Comparison of ENCODE assay signal across 8 cellular contexts in genomic region chr1:44418022-44418673, GRCh38. TPM values are rescaled to one million over a fixed set of nuclear protein-coding genes. Genes with fewer than 3 reads are reported as not detected.
A peak's percentile ranks its signal among the peaks of the same experiment; 100 is the strongest.
DNase-seq lines count a peak whose midpoint lies in the region; ATAC-seq, FAIRE-seq and TF ChIP-seq lines count a peak whose summit lies in the region.

No MANE protein-coding gene starts in this region.

- H2AK5ac ChIP-seq in neuronal stem cell (ENCODE audit: low read depth, low read length): no peak overlapping the region

- no peaks in the 10 kb centered on the region for H3K36me3 Mint-ChIP-seq in activated CD4-positive, alpha-beta T cell treated with anti-CD3 and anti-CD28 coated beads, Interleukin-2, amount 10 ng/mL, durations not matched to agents 24 days and 14 days (ENCODE audit: low read depth)

- H4K91ac ChIP-seq in neuronal stem cell (ENCODE audit: low read depth, low read length, poor library complexity): peak overlapping the region; percentile 35

- H2BK12ac ChIP-seq in neuronal stem cell (ENCODE audit: low read length): no peak overlapping the region

- no peaks in the 10 kb centered on the region for H3K4me1 Mint-ChIP-seq in activated CD4-positive, alpha-beta T cell treated with anti-CD3 and anti-CD28 coated beads, Interleukin-2, amount 10 ng/mL, durations not matched to agents 24 days and 14 days

- peaks cover 11 to 30% (median 25%) of the 10 kb centered on the region in 10 experiments for H3K4me1 ChIP-seq in BLaER1 treated with 17β-estradiol and CSF1 and Interleukin-3, amounts not matched to agents 10 nM and 100 nM
- H3K4me1 ChIP-seq in endothelial cell of umbilical vein (ENCODE audit: control insufficient read depth, extremely low read depth, insufficient read depth, low read length) (peaks cover 20% of the 10 kb centered on the region), neuronal stem cell (ENCODE audit: control insufficient read depth in 2 of 2, insufficient read depth in 1 of 2, low read depth in 1 of 2, low read length in 2 of 2) (peaks cover 17 to 56% of the 10 kb centered on the region in 2 donors)

- H2BK15ac ChIP-seq in neuronal stem cell (ENCODE audit: low read length): no peak overlapping the region

- H3K9me3 ChIP-seq in BLaER1 treated with 17β-estradiol and CSF1 and Interleukin-3, amounts not matched to agents 10 nM and 100 nM (replicated peaks in 1 of 11): no peaks in the 10 kb centered on the region
- no peaks in the 10 kb centered on the region for H3K9me3 ChIP-seq in endothelial cell of umbilical vein (replicated peaks; ENCODE audit: control insufficient read depth, insufficient read depth, low read length)
- H3K9me3 ChIP-seq in neuronal stem cell (replicated peaks in 1 of 2; ENCODE audit: control insufficient read depth in 2 of 2, insufficient read depth in 1 of 2, low read depth in 1 of 2, low read length in 2 of 2): no peaks in the 10 kb centered on the region

- no peak for TF ChIP-seq CTCF in endothelial cell of umbilical vein (IDR thresholded peaks at IDR 0.05; ENCODE audit: extremely low read depth in 1 of 2, insufficient read depth in 1 of 2, low read depth in 1 of 2, low read length in 2 of 2)

- no peaks in the 10 kb centered on the region for H3K79me1 ChIP-seq in neuronal stem cell (ENCODE audit: low read depth, low read length)

- peaks cover 0 to 40% (median 32%) of the 10 kb centered on the region in 11 experiments; a peak in 16 of 22 replicates for H4K20me1 ChIP-seq in BLaER1 treated with 17β-estradiol and CSF1 and Interleukin-3, amounts not matched to agents 10 nM and 100 nM
- H4K20me1 ChIP-seq in endothelial cell of umbilical vein (replicated peaks; ENCODE audit: control insufficient read depth, extremely low read depth, insufficient read depth, low read length): no peaks in the 10 kb centered on the region

- BruUV-seq in endothelial cell of umbilical vein (replicated peaks; lab: Mats Ljungman, UMichigan): no TSS peak

- H3K27ac Mint-ChIP-seq in activated CD4-positive, alpha-beta T cell treated with anti-CD3 and anti-CD28 coated beads, Interleukin-2, amount 10 ng/mL, durations not matched to agents 24 days and 14 days: no peak overlapping the region

- CTCF ChIA-PET in endothelial cell of umbilical vein (lab: Charles Lee): no interaction called here

- no peaks in the 10 kb centered on the region for H3K79me2 ChIP-seq in endothelial cell of umbilical vein (ENCODE audit: control insufficient read depth, insufficient read depth, low read length)

- DNase-seq in LHCN-M2 (ENCODE audit: low read depth): peak; percentile 7
- DNase-seq in endothelial cell of umbilical vein (ENCODE audit: low read depth, low spot score): peak; percentile 16
- DNase-seq in neuronal stem cell (ENCODE audit: low spot score): no peak
- DNase-seq in effector CD8-positive, alpha-beta T cell (lab: John Stamatoyannopoulos, UW): no peak
- no peak for DNase-seq in activated CD4-positive, alpha-beta T cell treated with anti-CD3 and anti-CD28 coated beads, Interleukin-2, amount 10 ng/mL, durations not matched to agents 24 days and 14 days
- DNase-seq in NCI-H2196 (lab: John Stamatoyannopoulos, UW; ENCODE audit: unreplicated experiment): no peak

- H3K14ac ChIP-seq in neuronal stem cell (ENCODE audit: low read length): peak overlapping the region; percentile 11

- ATAC-seq in HG03469 (IDR thresholded peaks at IDR 0.05; ENCODE audit: unreplicated experiment): no peak

- H3K9ac ChIP-seq in BLaER1 treated with 17β-estradiol and CSF1 and Interleukin-3, amounts not matched to agents 10 nM and 100 nM: no peak overlapping the region
- no peak overlapping the region for H3K9ac ChIP-seq in endothelial cell of umbilical vein (replicated peaks; ENCODE audit: extremely low read depth, insufficient read depth, low read length)
- H3K9ac ChIP-seq in neuronal stem cell (ENCODE audit: low read depth, low read length, poor library complexity): peak overlapping the region; percentile 72

- H3K4me3 ChIP-seq in BLaER1 treated with 17β-estradiol and CSF1 and Interleukin-3, amounts not matched to agents 10 nM and 100 nM: peak overlapping the region in 7 of 10 experiments; percentile 35 to 58 (median 47); a peak in 10 of 20 replicates
- H3K4me3 ChIP-seq in endothelial cell of umbilical vein (replicated peaks in 1 of 3; ENCODE audit: insufficient read depth in 1 of 3, low read depth in 1 of 3, low read length in 3 of 3) (peak overlapping the region in 1 of 3 experiments; percentile 4), neuronal stem cell (ENCODE audit: low read length in 2 of 2) (peak overlapping the region; percentile 35 to 69)

- peaks cover 89 to 99% (median 96%) of the 10 kb centered on the region in 11 experiments for H3K27me3 ChIP-seq in BLaER1 treated with 17β-estradiol and CSF1 and Interleukin-3, amounts not matched to agents 10 nM and 100 nM
- H3K27me3 ChIP-seq in endothelial cell of umbilical vein (ENCODE audit: control insufficient read depth in 2 of 2, insufficient read depth in 2 of 2, low read length in 2 of 2) (peaks cover 53 to 65% of the 10 kb centered on the region in 2 experiments), neuronal stem cell (ENCODE audit: control insufficient read depth in 3 of 3, insufficient read depth in 3 of 3, low read depth in 1 of 3, low read length in 3 of 3) (peaks cover 0 to 24% (median 0%) of the 10 kb centered on the region in 3 experiments)

- FAIRE-seq in endothelial cell of umbilical vein (lab: Jason Lieb, UNC): peak; percentile 12

- POLR2A ChIA-PET in endothelial cell of umbilical vein (lab: Charles Lee): no interaction called here

- no peaks in the 10 kb centered on the region for H3K36me3 ChIP-seq in BLaER1 treated with 17β-estradiol and CSF1 and Interleukin-3, amounts not matched to agents 10 nM and 100 nM
- H3K36me3 ChIP-seq in endothelial cell of umbilical vein (ENCODE audit: control insufficient read depth in 2 of 2, extremely low read depth in 1 of 2, insufficient read depth in 2 of 2, low read length in 2 of 2) (no peaks in the 10 kb centered on the region), neuronal stem cell (replicated peaks in 1 of 2; ENCODE audit: control insufficient read depth in 2 of 2, insufficient read depth in 2 of 2, low read length in 2 of 2) (peaks cover 0 to 73% of the 10 kb centered on the region in 2 donors)

- H3K4me2 ChIP-seq in BLaER1 treated with 17β-estradiol and CSF1 and Interleukin-3, amounts not matched to agents 10 nM and 100 nM: peak overlapping the region; percentile 61 to 95 (median 65)
- peak overlapping the region; percentile 24 for H3K4me2 ChIP-seq in endothelial cell of umbilical vein (ENCODE audit: insufficient read depth, low read length)
- H3K4me2 ChIP-seq in neuronal stem cell (ENCODE audit: insufficient read depth, low read length, poor library complexity, severe bottlenecking): peak overlapping the region; percentile 85

- H3K4me3 Mint-ChIP-seq in activated CD4-positive, alpha-beta T cell treated with anti-CD3 and anti-CD28 coated beads, Interleukin-2, amount 10 ng/mL, durations not matched to agents 24 days and 14 days: no peak overlapping the region

- H3K27ac ChIP-seq in BLaER1 treated with 17β-estradiol and CSF1 and Interleukin-3, amounts not matched to agents 10 nM and 100 nM: no peak overlapping the region
- H3K27ac ChIP-seq in endothelial cell of umbilical vein (ENCODE audit: insufficient read depth, low read depth, low read length) (no peak overlapping the region), neuronal stem cell (replicated peaks; ENCODE audit: low read length) (no peak overlapping the region)

- no CpG with 5 or more reads among the region's 46 CpGs for WGBS in neuronal stem cell (ENCODE audit: extremely low coverage in 2 of 2, insufficient read length in 2 of 2, insufficient replicate concordance in 1 of 2), 2 donors

- H4K8ac ChIP-seq in neuronal stem cell (ENCODE audit: low read depth, low read length): no peak overlapping the region

- peak overlapping the region; percentile 56 for H3K23ac ChIP-seq in neuronal stem cell (ENCODE audit: low read depth, low read length, poor library complexity)

- H3K27me3 Mint-ChIP-seq in activated CD4-positive, alpha-beta T cell treated with anti-CD3 and anti-CD28 coated beads, Interleukin-2, amount 10 ng/mL, durations not matched to agents 24 days and 14 days: peaks cover 64% of the 10 kb centered on the region

- dilution Hi-C loops in endothelial cell of umbilical vein (cut with MboI; ENCODE audit: extremely low pct_ligation_motif_present, low sequenced_read_pairs): no loop called here

- no peak overlapping the region for H2BK120ac ChIP-seq in neuronal stem cell (ENCODE audit: low read depth, low read length)

- no peak for TF ChIP-seq POLR2A in endothelial cell of umbilical vein (IDR thresholded peaks at IDR 0.05; ENCODE audit: low read depth, low read length)

- H3K9me1 ChIP-seq in endothelial cell of umbilical vein (replicated peaks; ENCODE audit: control insufficient read depth, extremely low read depth, insufficient read depth, low read length): no peaks in the 10 kb centered on the region

- H3K4ac ChIP-seq in neuronal stem cell (ENCODE audit: low read length): no peak overlapping the region

- H2AFZ ChIP-seq in endothelial cell of umbilical vein (ENCODE audit: low read depth, low read length) (peak overlapping the region; percentile 52), neuronal stem cell (ENCODE audit: low read length) (peak overlapping the region; percentile 74)

- H2BK5ac ChIP-seq in neuronal stem cell (ENCODE audit: low read length): no peak overlapping the region

- H3K9me3 Mint-ChIP-seq in activated CD4-positive, alpha-beta T cell treated with anti-CD3 and anti-CD28 coated beads, Interleukin-2, amount 10 ng/mL, durations not matched to agents 24 days and 14 days: no peaks in the 10 kb centered on the region

- peak overlapping the region; percentile 92 for H3K18ac ChIP-seq in neuronal stem cell (ENCODE audit: low read length)

- intact Hi-C loops in endothelial cell of umbilical vein (cut with micrococcal nuclease): no loop called here
- intact Hi-C loops in activated CD4-positive, alpha-beta T cell treated with anti-CD3 and anti-CD28 coated beads, Interleukin-2, amount 10 ng/mL, durations not matched to agents 24 days and 14 days (cut with micrococcal nuclease): no loop called here

RNA-seq across cellular contexts. Expression of gene RNF220, which starts 13.1 kb away (rescaled TPM):
- total RNA-seq in LHCN-M2 (2014; rRNA removed) (124 and 143 TPM in 2 replicates), endothelial cell of umbilical vein (62.7 and 72.6 TPM in 2 replicates)
- polyA plus RNA-seq in LHCN-M2 (2012): 65.2 TPM
- polyA plus RNA-seq in endothelial cell of umbilical vein: 64.1 and 66.6 TPM in 2 replicates
- 66.6 and 67.8 TPM in 2 replicates for polyA plus RNA-seq in endothelial cell of umbilical vein (2011; cell fraction: cytosol; rRNA removed)
- 78.6 and 81.5 TPM in 2 replicates for polyA plus RNA-seq in endothelial cell of umbilical vein (2011; cell fraction: nucleus; rRNA removed)
- polyA plus RNA-seq in endothelial cell of umbilical vein (2012): 50.6 and 52.6 TPM in 2 replicates
- polyA minus RNA-seq in endothelial cell of umbilical vein: 39.6 and 40.4 TPM in 2 replicates
- 28.3 TPM for polyA minus RNA-seq in endothelial cell of umbilical vein (2011; cell fraction: cytosol; rRNA and poly(A)+ RNA removed)
- polyA minus RNA-seq in endothelial cell of umbilical vein (2011; cell fraction: nucleus; rRNA and poly(A)+ RNA removed): 16.6 and 17.3 TPM in 2 replicates
- polyA plus RNA-seq in neuronal stem cell (2013, experiment 1 of 2): 105 TPM
- 97.3 TPM for polyA plus RNA-seq in neuronal stem cell (2013, experiment 2 of 2)
- 101 and 102 TPM in 2 replicates for total RNA-seq in activated CD4-positive, alpha-beta T cell treated with anti-CD3 and anti-CD28 coated beads, Interleukin-2, amount 10 ng/mL, durations not matched to agents 24 days and 14 days

Comparison
In these comparisons a context has a peak if more than half of its experiments do, and no peak if none do; other contexts are left out.
1. H3K4me2 ChIP-seq: peak in every context shown above with its lines; median percentile 85 in neuronal stem cell; 65 in BLaER1 treated with 17β-estradiol and CSF1 and Interleukin-3, amounts not matched to agents 10 nM and 100 nM; 24 in endothelial cell of umbilical vein.
2. DNase-seq: peak in LHCN-M2 (single experiment) and endothelial cell of umbilical vein (single experiment); none in neuronal stem cell (single experiment), effector CD8-positive, alpha-beta T cell (single experiment), activated CD4-positive, alpha-beta T cell treated with anti-CD3 and anti-CD28 coated beads, Interleukin-2, amount 10 ng/mL, durations not matched to agents 24 days and 14 days (single experiment) and NCI-H2196 (single experiment).